ENCODE assay signal across 29 cellular contexts in genomic region chr7:139389774-139390173, GRCh38.
"Had no signal": no experiment of that assay in that cellular context is flagged by ENCODE, and none has a peak within 500 bp of the region (broad histone marks: within the 10 kb centered on the region; RNA-seq: fewer than 3 reads in every experiment).

No MANE protein-coding gene starts in this region.

- H3K4me3 Mint-ChIP-seq: mesothelial cell of epicardium; naive B cell; natural killer cell treated with Interleukin-12 subunit alpha and Interleukin-12 subunit beta and Interleukin-15 and Interleukin-18, amount 100 ng/mL, for 72 hours; neural crest cell; stimulated activated naive B cell treated with anti-CD40 and anti-IgM and Interleukin-4, amounts not matched to agents 10 μg/mL and 1 μg/mL and 100 μg/mL, for 72 hours; stimulated activated naive CD8-positive, alpha-beta T cell treated with anti-CD3 and anti-CD28 coated beads, Interleukin-15, Interleukin-2, amounts not matched to agents 100 ng/mL and 50 ng/mL, for 24 hours had no signal

- H3K4me1 ChIP-seq: parathyroid adenoma, prostate gland, right atrium auricular region, vagina had no signal

- FAIRE-seq: endothelial cell of umbilical vein, islet of Langerhans had no signal

- H3K9ac ChIP-seq: parathyroid adenoma had no signal

- H3K4me1 Mint-ChIP-seq: neural crest cell had no signal

- H3K27ac ChIP-seq: coronary artery, esophagus muscularis mucosa, foreskin keratinocyte, gastroesophageal sphincter, heart left ventricle, hepatocyte, left lung, neutrophil, parathyroid adenoma, prostate gland, right atrium auricular region, skin epidermis, spleen, thoracic aorta, transverse colon, vagina had no signal

- H3K9me3 Mint-ChIP-seq: mesothelial cell of epicardium; natural killer cell treated with Interleukin-12 subunit alpha and Interleukin-12 subunit beta and Interleukin-15 and Interleukin-18, amount 100 ng/mL, for 72 hours; neural crest cell; stimulated activated naive B cell treated with anti-CD40 and anti-IgM and Interleukin-4, amounts not matched to agents 10 μg/mL and 1 μg/mL and 100 μg/mL, for 72 hours; stimulated activated naive CD8-positive, alpha-beta T cell treated with anti-CD3 and anti-CD28 coated beads, Interleukin-15, Interleukin-2, amounts not matched to agents 100 ng/mL and 50 ng/mL, for 24 hours had no signal

- H3K27me3 ChIP-seq: esophagus muscularis mucosa, foreskin keratinocyte, gastroesophageal sphincter, heart left ventricle, hepatocyte, left lung, neutrophil, right atrium auricular region, spleen, transverse colon, vagina had no signal

- H3K36me3 ChIP-seq: prostate gland, thoracic aorta had no signal

- DNase-seq: dermis blood vessel endothelial cell; effector memory CD4-positive, alpha-beta T cell; foreskin keratinocyte; heart left ventricle; left cardiac atrium; left lung; mesenchymal stem cell; mucosa of descending colon; naive B cell; spleen; stimulated activated naive B cell treated with anti-CD40 and anti-IgM and Interleukin-4, amounts not matched to agents 10 μg/mL and 1 μg/mL and 100 μg/mL, for 72 hours; transverse colon had no signal

- H3K4me3 ChIP-seq: coronary artery, esophagus muscularis mucosa, gastroesophageal sphincter, heart left ventricle, hepatocyte, left lung, mucosa of descending colon, prostate gland, right atrium auricular region, skin epidermis, spleen, thoracic aorta, transverse colon, vagina had no signal

- ATAC-seq: foreskin keratinocyte; gastroesophageal sphincter; heart left ventricle; left cardiac atrium; left lung; mucosa of descending colon; natural killer cell treated with Interleukin-12 subunit alpha and Interleukin-12 subunit beta and Interleukin-15 and Interleukin-18, amount 100 ng/mL, for 72 hours; stimulated activated naive B cell treated with anti-CD40 and anti-IgM and Interleukin-4, amounts not matched to agents 10 μg/mL and 1 μg/mL and 100 μg/mL, for 72 hours had no signal

- H3K27ac Mint-ChIP-seq: mesothelial cell of epicardium; natural killer cell treated with Interleukin-12 subunit alpha and Interleukin-12 subunit beta and Interleukin-15 and Interleukin-18, amount 100 ng/mL, for 72 hours; stimulated activated naive B cell treated with anti-CD40 and anti-IgM and Interleukin-4, amounts not matched to agents 10 μg/mL and 1 μg/mL and 100 μg/mL, for 72 hours had no signal

- H3K4me2 ChIP-seq: hepatocyte had no signal

- H2AFZ ChIP-seq: hepatocyte, parathyroid adenoma had no signal

- H3K27me3 Mint-ChIP-seq: naive B cell; natural killer cell treated with Interleukin-12 subunit alpha and Interleukin-12 subunit beta and Interleukin-15 and Interleukin-18, amount 100 ng/mL, for 72 hours; stimulated activated naive B cell treated with anti-CD40 and anti-IgM and Interleukin-4, amounts not matched to agents 10 μg/mL and 1 μg/mL and 100 μg/mL, for 72 hours; stimulated activated naive CD8-positive, alpha-beta T cell treated with anti-CD3 and anti-CD28 coated beads, Interleukin-15, Interleukin-2, amounts not matched to agents 100 ng/mL and 50 ng/mL, for 24 hours had no signal

- H3K9me3 ChIP-seq: esophagus muscularis mucosa, gastroesophageal sphincter, heart left ventricle, left lung, mucosa of descending colon, neutrophil, prostate gland, right atrium auricular region, spleen, thoracic aorta, transverse colon, vagina had no signal
